ENCODE assay signal across 8 cellular contexts in the genomic region with DNA sequence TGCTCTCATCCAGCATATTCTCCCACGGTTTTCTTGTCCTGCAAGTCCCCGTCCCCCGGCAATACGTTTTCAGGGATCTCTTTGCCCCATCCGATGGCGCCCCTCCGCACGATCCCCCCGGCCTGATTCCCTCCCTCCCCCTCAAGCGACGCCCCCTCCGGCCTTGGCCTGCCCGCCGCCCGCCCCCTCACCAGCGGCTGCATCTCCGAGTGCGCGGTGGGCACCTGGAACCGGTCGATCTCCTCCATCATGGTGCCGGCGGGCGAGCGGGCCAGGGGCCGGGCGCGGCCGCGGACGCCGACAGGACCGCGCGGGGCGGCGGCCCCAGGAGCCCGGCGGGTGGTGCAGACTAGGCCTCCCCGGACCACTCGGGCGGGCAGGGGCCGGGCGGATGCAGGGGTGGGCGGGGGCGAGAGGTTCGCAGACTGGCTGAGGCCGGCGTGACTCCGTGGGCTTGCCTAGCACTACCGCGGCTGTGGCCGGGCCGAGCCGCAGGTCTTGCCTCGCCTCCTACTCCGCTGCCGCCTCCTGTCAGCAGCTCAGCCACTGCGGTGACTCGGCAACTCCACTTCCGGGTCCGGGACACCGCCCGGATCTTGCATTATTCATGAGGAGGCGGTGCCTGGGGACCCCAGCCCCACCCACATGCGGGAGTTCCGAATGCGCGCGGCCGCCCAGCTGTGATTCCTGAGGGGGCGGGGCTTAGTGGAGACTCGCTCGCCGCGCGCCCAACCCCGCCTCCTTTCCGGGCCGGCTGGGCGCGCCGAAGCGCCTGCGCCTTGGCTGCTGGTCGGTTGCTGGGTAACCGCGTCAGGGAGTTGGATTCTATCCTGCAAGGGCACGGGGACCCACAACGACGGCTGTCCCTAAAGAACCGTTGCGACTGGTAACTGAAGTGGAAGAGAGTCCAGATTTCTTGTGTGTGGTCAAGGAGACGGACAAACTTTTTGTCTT. TPM values are rescaled to one million over a fixed set of nuclear protein-coding genes. Genes with fewer than 3 reads are reported as not detected.
A peak's percentile ranks its signal among the peaks of the same experiment; 100 is the strongest.
DNase-seq lines count a peak whose midpoint lies in the region; ATAC-seq and TF ChIP-seq lines count a peak whose summit lies in the region.

DNAI1 (plus strand) TSS at position 793 of the 954 bp plus-strand sequence. CDS start 201 bp downstream, outside the sequence.
FAM219A (minus strand) TSS at position 558 of the 954 bp plus-strand sequence; CDS start at position 251, 307 bp downstream.

- H3K9me3 Mint-ChIP-seq in T-helper 1 cell treated with Interleukin-12 subunit alpha and Interleukin-12 subunit beta and Interleukin-4 antibody, amounts not matched to agents 30 μg/mL and 1 μg/mL, for 36 hours: no peaks in the 10 kb centered on the region

- H3K36me3 ChIP-seq in upper lobe of right lung: no peaks in the 10 kb centered on the region

- H3K36me3 Mint-ChIP-seq in T-helper 1 cell treated with Interleukin-12 subunit alpha and Interleukin-12 subunit beta and Interleukin-4 antibody, amounts not matched to agents 30 μg/mL and 1 μg/mL, for 36 hours (ENCODE audit: low read depth): no peaks in the 10 kb centered on the region

- ATAC-seq in GM18498 (IDR thresholded peaks at IDR 0.05; ENCODE audit: unreplicated experiment) (peak; percentile 98), HG02885 (IDR thresholded peaks at IDR 0.05; ENCODE audit: poor library complexity, unreplicated experiment) (peak; percentile 98), left cardiac atrium (peak; percentile 97 to 98), upper lobe of right lung (peak; percentile 99)

- H3K9me3 ChIP-seq in upper lobe of right lung: no peaks in the 10 kb centered on the region

- intact Hi-C loops in left cardiac atrium (cut with DNase I) (no loop called here), posterior vena cava (cut with DNase I) (loop anchor here in 1 of 2 donors (5.0 kb wide), 1 partner anchor 594 kb away; no protein-coding TSS in a partner anchor), upper lobe of right lung (cut with DNase I) (no loop called here)

- peak within 1 kb of the TSS; percentile 63 for H3K27ac ChIP-seq in upper lobe of right lung

- H3K27me3 Mint-ChIP-seq in T-helper 1 cell treated with Interleukin-12 subunit alpha and Interleukin-12 subunit beta and Interleukin-4 antibody, amounts not matched to agents 30 μg/mL and 1 μg/mL, for 36 hours (ENCODE audit: low read depth): peaks cover 21% of the 10 kb centered on the region

- H3K4me1 ChIP-seq in upper lobe of right lung: peaks cover 14% of the 10 kb centered on the region

- H3K27ac Mint-ChIP-seq in T-helper 1 cell treated with Interleukin-12 subunit alpha and Interleukin-12 subunit beta and Interleukin-4 antibody, amounts not matched to agents 30 μg/mL and 1 μg/mL, for 36 hours: peak within 1 kb of the TSS; percentile 79

- no peak for TF ChIP-seq CTCF in upper lobe of right lung (IDR thresholded peaks at IDR 0.05)

- peaks cover 39% of the 10 kb centered on the region for H3K4me1 Mint-ChIP-seq in T-helper 1 cell treated with Interleukin-12 subunit alpha and Interleukin-12 subunit beta and Interleukin-4 antibody, amounts not matched to agents 30 μg/mL and 1 μg/mL, for 36 hours (ENCODE audit: low read depth)

- H3K27me3 ChIP-seq in upper lobe of right lung: no peaks in the 10 kb centered on the region

- H3K4me3 ChIP-seq in upper lobe of right lung: peak within 1 kb of the TSS; percentile 82

- peak within 1 kb of the TSS; percentile 92 for H3K4me3 Mint-ChIP-seq in T-helper 1 cell treated with Interleukin-12 subunit alpha and Interleukin-12 subunit beta and Interleukin-4 antibody, amounts not matched to agents 30 μg/mL and 1 μg/mL, for 36 hours

- peak; percentile 97 for DNase-seq in NCI-H1694 (lab: John Stamatoyannopoulos, UW)
- DNase-seq in amygdala (lab: John Stamatoyannopoulos, UW): peak; percentile 84 to 100 (median 99)
- DNase-seq in left cardiac atrium: peak; percentile 99
- peak; percentile 100 for DNase-seq in posterior vena cava (ENCODE audit: low spot score)
- DNase-seq in upper lobe of right lung: peak; percentile 99

RNA-seq across cellular contexts. Expression of gene DNAI1, which starts in this region (rescaled TPM):
- total RNA-seq in left cardiac atrium (under 1 TPM in 1 of 2 donors, not detected in 1; 0.29 TPM), posterior vena cava (not detected), upper lobe of right lung (not detected)

RNA-seq across cellular contexts. Expression of gene FAM219A, which starts in this region (rescaled TPM):
- 10 to 100 TPM; 22.7 to 27.9 TPM for total RNA-seq in left cardiac atrium
- 10 to 100 TPM; 26.3 to 39.3 TPM for total RNA-seq in posterior vena cava
- 28.8 TPM for total RNA-seq in upper lobe of right lung

Comparison
In these comparisons a context has a peak if more than half of its experiments do, and no peak if none do; other contexts are left out.
1. Peak in every context shown above with its lines: DNase-seq, ATAC-seq, H3K4me3 ChIP-seq and H3K27ac ChIP-seq.